Comparison of ENCODE assay signal across 9 cellular contexts in the genomic region with DNA sequence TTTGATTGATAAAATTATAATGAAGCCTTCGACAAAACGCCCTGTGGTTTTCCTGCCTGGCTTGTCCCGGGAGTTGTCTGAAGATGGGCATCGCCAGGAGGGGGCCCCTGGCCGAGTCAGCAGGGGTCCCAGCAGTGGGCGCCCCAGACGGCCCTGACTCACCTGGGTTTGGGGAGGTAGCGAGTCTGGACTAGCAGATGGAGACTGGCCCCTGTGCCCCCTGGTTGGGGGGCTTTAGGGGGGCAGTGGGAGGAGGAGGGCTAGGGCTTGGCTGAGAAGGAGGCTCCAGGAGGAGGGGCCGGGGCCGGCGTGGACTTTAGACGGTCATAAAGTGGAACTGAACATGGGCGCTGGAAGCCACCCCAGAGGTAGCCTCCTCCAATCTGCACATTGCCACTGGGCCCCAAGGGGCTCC. TPM values are rescaled to one million over a fixed set of nuclear protein-coding genes. Genes with fewer than 3 reads are reported as not detected.
A peak's percentile ranks its signal among the peaks of the same experiment; 100 is the strongest.
DNase-seq lines count a peak whose midpoint lies in the region; ATAC-seq and TF ChIP-seq lines count a peak whose summit lies in the region.
"Had no signal": no experiment of that assay in that cellular context is flagged by ENCODE, and none has a peak within 500 bp of the region (broad histone marks: within the 10 kb centered on the region; RNA-seq: fewer than 3 reads in every experiment).

No MANE protein-coding gene starts in this region.

- peak overlapping the region; percentile 99 for H3K4me2 ChIP-seq in hepatocyte

- 26% methylated on average over 13 of the region's 13 CpGs for WGBS in hepatocyte (ENCODE audit: low lambda C conversion rate, missing lambda C conversion rate)

- no peaks in the 10 kb centered on the region for H3K27me3 Mint-ChIP-seq in T-helper 2 cell treated with Interferon-gamma antibody and Interleukin-4, amounts not matched to agents 5 μg/mL and 100 μg/mL, for 36 hours (ENCODE audit: low read depth)
- H3K27me3 Mint-ChIP-seq in activated T-cell treated with anti-CD3 and anti-CD28 coated beads, Interleukin-2, amount 50 U/mL, for 24 hours: peaks cover 3% of the 10 kb centered on the region

- H3K4me3 ChIP-seq in hepatocyte: peak overlapping the region; percentile 76

- H4K20me1 ChIP-seq in hepatocyte (ENCODE audit: insufficient read depth, poor library complexity, severe bottlenecking): no peaks in the 10 kb centered on the region

- no peaks in the 10 kb centered on the region for H3K27me3 ChIP-seq in hepatocyte

- H3K27ac ChIP-seq in hepatocyte: peak overlapping the region; percentile 89

- no peaks in the 10 kb centered on the region for H3K9me2 ChIP-seq in hepatocyte (replicated peaks; ENCODE audit: insufficient read depth)

- no peaks in the 10 kb centered on the region for H3K9me3 ChIP-seq in hepatocyte (ENCODE audit: low read depth)

- DNase-seq in T-helper 2 cell treated with Interferon-gamma antibody and Interleukin-4, amounts not matched to agents 5 μg/mL and 100 μg/mL, for 36 hours (ENCODE audit: low spot score): peak; percentile 50
- DNase-seq in T-helper 2 cell: no peak
- DNase-seq in activated T-cell treated with anti-CD3 and anti-CD28 coated beads, Interleukin-2, amount 50 U/mL, for 24 hours: peak; percentile 73
- peak; percentile 71 for DNase-seq in hepatocyte (ENCODE audit: low spot score)
- no peak for DNase-seq in stimulated activated effector memory CD8-positive, alpha-beta T cell treated with anti-CD3 and anti-CD28 coated beads, Interleukin-12 subunit alpha, Interleukin-12 subunit beta, amount 100 ng/mL, for 72 hours (ENCODE audit: low spot score in 2 of 2)

- H2AFZ ChIP-seq in hepatocyte: no peak overlapping the region

- peak overlapping the region; percentile 92 for H3K4me3 Mint-ChIP-seq in T-helper 2 cell treated with Interferon-gamma antibody and Interleukin-4, amounts not matched to agents 5 μg/mL and 100 μg/mL, for 36 hours
- peak overlapping the region; percentile 90 for H3K4me3 Mint-ChIP-seq in activated T-cell treated with anti-CD3 and anti-CD28 coated beads, Interleukin-2, amount 50 U/mL, for 24 hours
- peak overlapping the region; percentile 96 for H3K4me3 Mint-ChIP-seq in stimulated activated effector memory CD8-positive, alpha-beta T cell treated with anti-CD3 and anti-CD28 coated beads, Interleukin-12 subunit alpha, Interleukin-12 subunit beta, amount 100 ng/mL, for 72 hours

- ATAC-seq in stimulated activated effector memory CD8-positive, alpha-beta T cell treated with anti-CD3 and anti-CD28 coated beads, Interleukin-12 subunit alpha, Interleukin-12 subunit beta, amount 100 ng/mL, for 72 hours: no peak
- ATAC-seq in HG02970 (IDR thresholded peaks at IDR 0.05; ENCODE audit: low FRiP score, unreplicated experiment) (no peak), GM18867 (IDR thresholded peaks at IDR 0.05; ENCODE audit: unreplicated experiment) (no peak), GM18519 (IDR thresholded peaks at IDR 0.05; ENCODE audit: low FRiP score, unreplicated experiment) (no peak)
- ATAC-seq: sciatic nerve had no signal

- H3K9me3 Mint-ChIP-seq in T-helper 2 cell treated with Interferon-gamma antibody and Interleukin-4, amounts not matched to agents 5 μg/mL and 100 μg/mL, for 36 hours: no peaks in the 10 kb centered on the region
- H3K9me3 Mint-ChIP-seq in activated T-cell treated with anti-CD3 and anti-CD28 coated beads, Interleukin-2, amount 50 U/mL, for 24 hours: no peaks in the 10 kb centered on the region
- H3K9me3 Mint-ChIP-seq in stimulated activated effector memory CD8-positive, alpha-beta T cell treated with anti-CD3 and anti-CD28 coated beads, Interleukin-12 subunit alpha, Interleukin-12 subunit beta, amount 100 ng/mL, for 72 hours: no peaks in the 10 kb centered on the region

- H3K4me1 Mint-ChIP-seq in T-helper 2 cell treated with Interferon-gamma antibody and Interleukin-4, amounts not matched to agents 5 μg/mL and 100 μg/mL, for 36 hours (ENCODE audit: low read depth): peaks cover 62% of the 10 kb centered on the region
- peaks cover 78% of the 10 kb centered on the region for H3K4me1 Mint-ChIP-seq in activated T-cell treated with anti-CD3 and anti-CD28 coated beads, Interleukin-2, amount 50 U/mL, for 24 hours (ENCODE audit: low read depth)
- peaks cover 78% of the 10 kb centered on the region for H3K4me1 Mint-ChIP-seq in stimulated activated effector memory CD8-positive, alpha-beta T cell treated with anti-CD3 and anti-CD28 coated beads, Interleukin-12 subunit alpha, Interleukin-12 subunit beta, amount 100 ng/mL, for 72 hours

- no peak for TF ChIP-seq CTCF in hepatocyte (IDR thresholded peaks at IDR 0.05; ENCODE audit: poor library complexity)

- peak overlapping the region; percentile 85 for H3K27ac Mint-ChIP-seq in T-helper 2 cell treated with Interferon-gamma antibody and Interleukin-4, amounts not matched to agents 5 μg/mL and 100 μg/mL, for 36 hours
- peak overlapping the region; percentile 92 for H3K27ac Mint-ChIP-seq in activated T-cell treated with anti-CD3 and anti-CD28 coated beads, Interleukin-2, amount 50 U/mL, for 24 hours
- H3K27ac Mint-ChIP-seq in stimulated activated effector memory CD8-positive, alpha-beta T cell treated with anti-CD3 and anti-CD28 coated beads, Interleukin-12 subunit alpha, Interleukin-12 subunit beta, amount 100 ng/mL, for 72 hours: peak overlapping the region; percentile 90

- peaks cover 34% of the 10 kb centered on the region for H3K4me1 ChIP-seq in hepatocyte (ENCODE audit: insufficient read depth)

- H3K36me3 Mint-ChIP-seq in T-helper 2 cell treated with Interferon-gamma antibody and Interleukin-4, amounts not matched to agents 5 μg/mL and 100 μg/mL, for 36 hours (ENCODE audit: low read depth): peaks cover 41% of the 10 kb centered on the region
- H3K36me3 Mint-ChIP-seq in activated T-cell treated with anti-CD3 and anti-CD28 coated beads, Interleukin-2, amount 50 U/mL, for 24 hours (ENCODE audit: low read depth): peaks cover 44% of the 10 kb centered on the region
- H3K36me3 Mint-ChIP-seq in stimulated activated effector memory CD8-positive, alpha-beta T cell treated with anti-CD3 and anti-CD28 coated beads, Interleukin-12 subunit alpha, Interleukin-12 subunit beta, amount 100 ng/mL, for 72 hours: peaks cover 49% of the 10 kb centered on the region

- H3K79me2 ChIP-seq in hepatocyte: no peaks in the 10 kb centered on the region

- H3K36me3 ChIP-seq in hepatocyte (replicated peaks; ENCODE audit: insufficient read depth, low read depth): no peaks in the 10 kb centered on the region

RNA-seq across cellular contexts. Expression of a gene that starts 0.4 kb away (rescaled TPM):
- 13.4 and 21.1 TPM in 2 replicates for total RNA-seq in hepatocyte
- 8.2 and 14.8 TPM in 2 replicates for polyA plus RNA-seq in hepatocyte

RNA-seq across cellular contexts. Expression of a gene that starts 19.7 kb away (rescaled TPM):
- total RNA-seq in hepatocyte: 0.48 and 1.5 TPM in 2 replicates
- not detected in 2 replicates for polyA plus RNA-seq in hepatocyte

RNA-seq across cellular contexts. Expression of a gene that starts 42.3 kb away (rescaled TPM):
- total RNA-seq in hepatocyte: 30.9 and 48.0 TPM in 2 replicates
- 43.5 and 53.5 TPM in 2 replicates for polyA plus RNA-seq in hepatocyte

Comparison
In these comparisons a context has a peak if more than half of its experiments do, and no peak if none do; other contexts are left out.
1. DNase-seq: peak in T-helper 2 cell treated with Interferon-gamma antibody and Interleukin-4, amounts not matched to agents 5 μg/mL and 100 μg/mL, for 36 hours (single experiment), activated T-cell treated with anti-CD3 and anti-CD28 coated beads, Interleukin-2, amount 50 U/mL, for 24 hours (single experiment) and hepatocyte (single experiment); none in T-helper 2 cell (0 of 5) and stimulated activated effector memory CD8-positive, alpha-beta T cell treated with anti-CD3 and anti-CD28 coated beads, Interleukin-12 subunit alpha, Interleukin-12 subunit beta, amount 100 ng/mL, for 72 hours (0 of 2).
2. Peak in every context shown above with its lines, with median percentiles within 50 percentile points of each other: H3K27ac Mint-ChIP-seq and H3K4me3 Mint-ChIP-seq.